Comparison of ENCODE assay signal across 16 cellular contexts in the genomic region with DNA sequence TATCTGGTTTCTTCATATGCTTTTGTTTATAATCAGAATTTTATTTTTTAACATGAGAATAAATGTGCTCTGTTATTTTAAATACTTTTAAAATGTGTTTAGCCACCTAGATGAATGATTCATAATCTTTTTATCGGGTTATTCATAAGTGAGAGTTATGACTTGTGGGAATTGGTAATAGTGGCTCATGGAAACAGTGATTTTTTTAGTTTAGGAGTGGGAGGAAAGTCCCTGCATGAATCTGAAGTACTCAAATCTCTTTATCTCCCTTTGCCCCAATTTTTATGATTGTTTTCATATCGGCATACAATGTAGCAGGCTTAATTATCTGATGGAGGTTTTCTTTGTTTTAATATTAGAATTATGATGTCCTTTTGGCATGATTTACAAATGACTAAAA. TPM values are rescaled to one million over a fixed set of nuclear protein-coding genes. Genes with fewer than 3 reads are reported as not detected.
DNase-seq lines count a peak whose midpoint lies in the region; ATAC-seq, FAIRE-seq and TF ChIP-seq lines count a peak whose summit lies in the region.
"Had no signal": no experiment of that assay in that cellular context is flagged by ENCODE, and none has a peak within 500 bp of the region (broad histone marks: within the 10 kb centered on the region; RNA-seq: fewer than 3 reads in every experiment).

No MANE protein-coding gene starts in this region.

- no peak for FAIRE-seq in endothelial cell of umbilical vein (lab: Jason Lieb, UNC)

- H3K79me2 ChIP-seq in SK-N-SH (ENCODE audit: insufficient read depth) (peaks cover 34% of the 10 kb centered on the region), endothelial cell of umbilical vein (ENCODE audit: control insufficient read depth, insufficient read depth, low read length) (peaks cover 3% of the 10 kb centered on the region)

- no peaks in the 10 kb centered on the region for H3K9me3 Mint-ChIP-seq in activated naive CD4-positive, alpha-beta T cell treated with anti-CD3 and anti-CD28 coated beads, Interleukin-2, amount 50 U/mL, for 24 hours
- no peaks in the 10 kb centered on the region for H3K9me3 Mint-ChIP-seq in activated naive CD4-positive, alpha-beta T cell treated with anti-CD3 and anti-CD28 coated beads, Interleukin-2, amount 10 ng/mL, durations not matched to agents 7 days and 5 days

- CTCF ChIA-PET in activated naive CD4-positive, alpha-beta T cell treated with anti-CD3 and anti-CD28 coated beads, Interleukin-2, amount 10 ng/mL, durations not matched to agents 7 days and 5 days (lab: Charles Lee) = no interaction called here
- CTCF ChIA-PET in SK-N-SH (lab: Yijun Ruan, JAX) (interaction anchor here (0.7 to 1.5 kb wide), 9 partner anchors 8 to 587 kb away, joined by 3 to 5 read pairs (median 3); no protein-coding TSS in a partner anchor), endothelial cell of umbilical vein (lab: Charles Lee) (interaction anchor here (1.1 to 2.1 kb wide), 6 partner anchors 9 to 587 kb away, joined by 3 to 14 read pairs (median 8); no protein-coding TSS in a partner anchor)

- H3K36me3 ChIP-seq in SK-N-SH (replicated peaks in 1 of 2; ENCODE audit: control insufficient read depth in 1 of 2, insufficient read depth in 2 of 2, low read length in 1 of 2) (peaks cover 47 to 49% of the 10 kb centered on the region in 2 experiments), endothelial cell of umbilical vein (ENCODE audit: control insufficient read depth in 2 of 2, extremely low read depth in 1 of 2, insufficient read depth in 2 of 2, low read length in 2 of 2) (peaks cover 4 to 7% of the 10 kb centered on the region in 2 experiments)

- no peak overlapping the region for H3K4me3 ChIP-seq in SK-N-SH (ENCODE audit: low read depth in 2 of 2, low read length in 1 of 2)
- no peak overlapping the region for H3K4me3 ChIP-seq in endothelial cell of umbilical vein (replicated peaks in 1 of 3; ENCODE audit: insufficient read depth in 1 of 3, low read depth in 1 of 3, low read length in 3 of 3)
- H3K4me3 ChIP-seq: left ventricle myocardium inferior, thyroid gland had no signal

- H3K4me2 ChIP-seq in SK-N-SH (peak overlapping the region; percentile 47), endothelial cell of umbilical vein (ENCODE audit: insufficient read depth, low read length) (no peak overlapping the region)

- 8% methylated on average over 2 of the region's 2 CpGs for WGBS in SK-N-SH (ENCODE audit: low lambda C conversion rate)

- peak overlapping the region; percentile 10 for H3K27ac Mint-ChIP-seq in activated naive CD4-positive, alpha-beta T cell treated with anti-CD3 and anti-CD28 coated beads, Interleukin-2, amount 50 U/mL, for 24 hours
- H3K27ac Mint-ChIP-seq in activated naive CD4-positive, alpha-beta T cell treated with anti-CD3 and anti-CD28 coated beads, Interleukin-2, amount 10 ng/mL, durations not matched to agents 7 days and 5 days = no peak overlapping the region

- H3K36me3 Mint-ChIP-seq in activated naive CD4-positive, alpha-beta T cell treated with anti-CD3 and anti-CD28 coated beads, Interleukin-2, amount 50 U/mL, for 24 hours = peaks cover 8% of the 10 kb centered on the region
- peaks cover 15% of the 10 kb centered on the region for H3K36me3 Mint-ChIP-seq in activated naive CD4-positive, alpha-beta T cell treated with anti-CD3 and anti-CD28 coated beads, Interleukin-2, amount 10 ng/mL, durations not matched to agents 7 days and 5 days

- H3K27ac ChIP-seq in SK-N-SH (ENCODE audit: low read depth in 2 of 2, low read length in 1 of 2) = peak overlapping the region; percentile 3 to 60; a peak in 3 of 4 replicates
- H3K27ac ChIP-seq in endothelial cell of umbilical vein (ENCODE audit: insufficient read depth, low read depth, low read length) = no peak overlapping the region
- H3K27ac ChIP-seq: left ventricle myocardium inferior, neutrophil, thyroid gland had no signal

- no peaks in the 10 kb centered on the region for H3K9me2 ChIP-seq in SK-N-SH

- peaks cover 45% of the 10 kb centered on the region for H3K4me1 Mint-ChIP-seq in activated naive CD4-positive, alpha-beta T cell treated with anti-CD3 and anti-CD28 coated beads, Interleukin-2, amount 50 U/mL, for 24 hours
- H3K4me1 Mint-ChIP-seq in activated naive CD4-positive, alpha-beta T cell treated with anti-CD3 and anti-CD28 coated beads, Interleukin-2, amount 10 ng/mL, durations not matched to agents 7 days and 5 days = no peaks in the 10 kb centered on the region

- DNase-seq in activated naive CD4-positive, alpha-beta T cell treated with anti-CD3 and anti-CD28 coated beads, Interleukin-2, amount 10 ng/mL, durations not matched to agents 7 days and 5 days = no peak
- DNase-seq in SK-N-SH (no peak), endothelial cell of umbilical vein (ENCODE audit: low read depth, low spot score) (peak; percentile 60), NCI-H510A (lab: John Stamatoyannopoulos, UW) (no peak)
- DNase-seq in stimulated activated naive CD8-positive, alpha-beta T cell treated with anti-CD3 and anti-CD28 coated beads, Interleukin-15, Interleukin-2, amounts not matched to agents 100 U/mL and 50 U/mL, for 24 hours = no peak
- DNase-seq in effector CD8-positive, alpha-beta T cell (lab: John Stamatoyannopoulos, UW) = no peak
- DNase-seq: central memory CD4-positive, alpha-beta T cell; DMS79 treated with DMSO at 0.1 percent for 48 hours; head of caudate nucleus; KBM-7; left ventricle myocardium inferior; NCI-H2029; thyroid gland had no signal

- TF ChIP-seq POLR2A in endothelial cell of umbilical vein (IDR thresholded peaks at IDR 0.05; ENCODE audit: low read depth, low read length) = no peak

- intact Hi-C loops in endothelial cell of umbilical vein (cut with micrococcal nuclease) = no loop called here

- H3K9me3 ChIP-seq in SK-N-SH (no peaks in the 10 kb centered on the region), endothelial cell of umbilical vein (replicated peaks; ENCODE audit: control insufficient read depth, insufficient read depth, low read length) (no peaks in the 10 kb centered on the region)
- H3K9me3 ChIP-seq: left ventricle myocardium inferior, neutrophil, thyroid gland had no signal

- BruUV-seq in endothelial cell of umbilical vein (replicated peaks; lab: Mats Ljungman, UMichigan) = no TSS peak

- peaks cover 26% of the 10 kb centered on the region for H3F3A ChIP-seq in SK-N-SH (replicated peaks; ENCODE audit: insufficient read depth)

- dilution Hi-C loops in endothelial cell of umbilical vein (cut with MboI; ENCODE audit: extremely low pct_ligation_motif_present, low sequenced_read_pairs) = no loop called here

- POLR2A ChIA-PET in SK-N-SH (lab: Yijun Ruan, JAX) = no interaction called here
- POLR2A ChIA-PET in endothelial cell of umbilical vein (lab: Charles Lee) = no interaction called here

- no peaks in the 10 kb centered on the region for H3K27me3 ChIP-seq in SK-N-SH (ENCODE audit: insufficient read depth)
- H3K27me3 ChIP-seq in endothelial cell of umbilical vein (ENCODE audit: control insufficient read depth in 2 of 2, insufficient read depth in 2 of 2, low read length in 2 of 2) = no peaks in the 10 kb centered on the region
- H3K27me3 ChIP-seq: neutrophil, thyroid gland had no signal

- ATAC-seq in stimulated activated naive CD8-positive, alpha-beta T cell treated with anti-CD3 and anti-CD28 coated beads, Interleukin-15, Interleukin-2, amounts not matched to agents 100 U/mL and 50 U/mL, for 24 hours = peak; percentile 87
- no peak for ATAC-seq in GM19324 (IDR thresholded peaks at IDR 0.05; ENCODE audit: low FRiP score, unreplicated experiment)

- TF ChIP-seq CTCF in SK-N-SH (IDR thresholded peaks at IDR 0.05) = no peak
- no peak for TF ChIP-seq CTCF in endothelial cell of umbilical vein (IDR thresholded peaks at IDR 0.05; ENCODE audit: extremely low read depth in 1 of 2, insufficient read depth in 1 of 2, low read depth in 1 of 2, low read length in 2 of 2)

- H2AFZ ChIP-seq in SK-N-SH (ENCODE audit: low read depth) (no peak overlapping the region), endothelial cell of umbilical vein (ENCODE audit: low read depth, low read length) (no peak overlapping the region)

- H3K9me1 ChIP-seq in endothelial cell of umbilical vein (replicated peaks; ENCODE audit: control insufficient read depth, extremely low read depth, insufficient read depth, low read length) = no peaks in the 10 kb centered on the region

- H3K4me1 ChIP-seq in SK-N-SH (ENCODE audit: control insufficient read depth in 1 of 2, insufficient read depth in 2 of 2, low read depth in 1 of 2, low read length in 1 of 2) (peaks cover 5 to 15% of the 10 kb centered on the region in 2 experiments; a peak in 2 of 4 replicates), endothelial cell of umbilical vein (ENCODE audit: control insufficient read depth, extremely low read depth, insufficient read depth, low read length) (peaks cover 11% of the 10 kb centered on the region)

- H3K9ac ChIP-seq in SK-N-SH (peak overlapping the region; percentile 5; the same call in 1 of the 2 replicates), endothelial cell of umbilical vein (replicated peaks; ENCODE audit: extremely low read depth, insufficient read depth, low read length) (peak overlapping the region; percentile 9)

- no peaks in the 10 kb centered on the region for H3K27me3 Mint-ChIP-seq in activated naive CD4-positive, alpha-beta T cell treated with anti-CD3 and anti-CD28 coated beads, Interleukin-2, amount 50 U/mL, for 24 hours
- H3K27me3 Mint-ChIP-seq in activated naive CD4-positive, alpha-beta T cell treated with anti-CD3 and anti-CD28 coated beads, Interleukin-2, amount 10 ng/mL, durations not matched to agents 7 days and 5 days = no peaks in the 10 kb centered on the region

- TF ChIP-seq RAD21 in SK-N-SH (IDR thresholded peaks at IDR 0.05; ENCODE audit: low read length) = no peak

- no peak for TF ChIP-seq EP300 in SK-N-SH (IDR thresholded peaks at IDR 0.05; ENCODE audit: borderline replicate concordance in 1 of 2, low read depth in 1 of 2, low read length in 1 of 2)

- H4K20me1 ChIP-seq in SK-N-SH (ENCODE audit: insufficient read depth) = peaks cover 29% of the 10 kb centered on the region
- no peaks in the 10 kb centered on the region for H4K20me1 ChIP-seq in endothelial cell of umbilical vein (replicated peaks; ENCODE audit: control insufficient read depth, extremely low read depth, insufficient read depth, low read length)

- peak overlapping the region; percentile 24 for H3K4me3 Mint-ChIP-seq in activated naive CD4-positive, alpha-beta T cell treated with anti-CD3 and anti-CD28 coated beads, Interleukin-2, amount 50 U/mL, for 24 hours
- no peak overlapping the region for H3K4me3 Mint-ChIP-seq in activated naive CD4-positive, alpha-beta T cell treated with anti-CD3 and anti-CD28 coated beads, Interleukin-2, amount 10 ng/mL, durations not matched to agents 7 days and 5 days

RNA-seq across cellular contexts. Expression of a gene that starts 42.9 kb away (rescaled TPM):
- polyA plus RNA-seq in SK-N-SH (2012; rRNA removed) (70.3 and 108 TPM in 2 replicates), endothelial cell of umbilical vein (69.6 and 93.2 TPM in 2 replicates)
- 111 and 125 TPM in 2 replicates for polyA plus RNA-seq in SK-N-SH (2012; cell fraction: cytosol; rRNA removed)
- 48.3 and 80.9 TPM in 2 replicates for polyA plus RNA-seq in SK-N-SH (2012; cell fraction: nucleus; rRNA removed)
- total RNA-seq in endothelial cell of umbilical vein = 70.4 and 77.7 TPM in 2 replicates
- 52.3 and 55.6 TPM in 2 replicates for polyA plus RNA-seq in endothelial cell of umbilical vein (2011; cell fraction: cytosol; rRNA removed)
- polyA plus RNA-seq in endothelial cell of umbilical vein (2011; cell fraction: nucleus; rRNA removed) = 60.2 and 65.6 TPM in 2 replicates
- polyA plus RNA-seq in endothelial cell of umbilical vein (2012) = 78.8 and 80.1 TPM in 2 replicates
- 233 and 288 TPM in 2 replicates for polyA minus RNA-seq in endothelial cell of umbilical vein
- polyA minus RNA-seq in endothelial cell of umbilical vein (2011; cell fraction: cytosol; rRNA and poly(A)+ RNA removed) = 29.5 TPM
- 221 and 323 TPM in 2 replicates for polyA minus RNA-seq in endothelial cell of umbilical vein (2011; cell fraction: nucleus; rRNA and poly(A)+ RNA removed)
